ENCODE assay signal across 8 cellular contexts in genomic region chr11:85682330-85683305, GRCh38. TPM values are rescaled to one million over a fixed set of nuclear protein-coding genes. Genes with fewer than 3 reads are reported as not detected.
DNase-seq lines count a peak whose midpoint lies in the region; ATAC-seq and TF ChIP-seq lines count a peak whose summit lies in the region.

No MANE protein-coding gene starts in this region.

- H3K9me3 ChIP-seq in right lobe of liver: no peaks in the 10 kb centered on the region

- peak overlapping the region; percentile 39 to 61 (median 50) for H3K4me3 ChIP-seq in right lobe of liver

- no peaks in the 10 kb centered on the region for H3K4me1 ChIP-seq in right lobe of liver

- DNase-seq in NCI-H2029 (lab: John Stamatoyannopoulos, UW) (peak; percentile 21), NCI-H2029 treated with DMSO at 0.1 percent for 48 hours (lab: John Stamatoyannopoulos, UW) (no peak), T-helper 22 cell (ENCODE audit: low read depth) (peak; percentile 15), astrocyte of the hippocampus (ENCODE audit: low read depth, low spot score) (peak; percentile 65), right lobe of liver (peak; percentile 67 to 71 (median 70)), 8988T (no peak)
- peak; percentile 32 to 49 (median 38) for DNase-seq in stimulated activated CD4-positive, alpha-beta T cell treated with anti-CD3 and anti-CD28 coated beads, TNF-alpha, amount 100 ng/mL, for 4 hours (ENCODE audit: low read depth in 3 of 3)

- TF ChIP-seq POLR2A in right lobe of liver (IDR thresholded peaks at IDR 0.05): no peak

- TF ChIP-seq CTCF in right lobe of liver (IDR thresholded peaks at IDR 0.05): no peak

- 39% methylated on average over 40 of the region's 43 CpGs for WGBS in right lobe of liver (ENCODE audit: insufficient coverage, low coverage, low lambda C conversion rate, missing lambda C conversion rate)

- no peaks in the 10 kb centered on the region for H3K36me3 ChIP-seq in right lobe of liver

- H3K27me3 ChIP-seq in right lobe of liver: no peaks in the 10 kb centered on the region

- ATAC-seq in HG03280 (IDR thresholded peaks at IDR 0.05; ENCODE audit: unreplicated experiment) (peak; percentile 90), right lobe of liver (peak; percentile 80 to 90 (median 82))

- intact Hi-C loops in right lobe of liver (cut with DNase I): no loop called here

- H3K27ac ChIP-seq in right lobe of liver: peak overlapping the region in 1 of 3 donors; percentile 4

RNA-seq across cellular contexts. Expression of gene CCDC89, which starts 3.4 kb away (rescaled TPM):
- under 1 TPM in 1 of 6 experiments, not detected in 5; 0.20 TPM for total RNA-seq in right lobe of liver

RNA-seq across cellular contexts. Expression of gene CREBZF, which starts 17.7 kb away (rescaled TPM):
- 10 to 100 TPM; 14.1 to 23.0 (median 18.0) TPM for total RNA-seq in right lobe of liver

RNA-seq across cellular contexts. Expression of gene TMEM126A, which starts 34.9 kb away (rescaled TPM):
- 10 to 100 TPM; 13.4 to 22.9 (median 17.7) TPM for total RNA-seq in right lobe of liver

RNA-seq across cellular contexts. Expression of gene TMEM126B, which starts 54.2 kb away (rescaled TPM):
- total RNA-seq in right lobe of liver: 10 to 100 TPM; 14.3 to 28.5 (median 22.3) TPM

RNA-seq across cellular contexts. Expression of gene DLG2, which starts 55.5 kb away (rescaled TPM):
- 1 to 10 TPM; 1.2 to 6.4 (median 2.5) TPM for total RNA-seq in right lobe of liver

Comparison
In these comparisons a context has a peak if more than half of its experiments do, and no peak if none do; other contexts are left out.
1. DNase-seq: peak in NCI-H2029 (single experiment), T-helper 22 cell (single experiment), astrocyte of the hippocampus (single experiment), right lobe of liver (3 of 3) and stimulated activated CD4-positive, alpha-beta T cell treated with anti-CD3 and anti-CD28 coated beads, TNF-alpha, amount 100 ng/mL, for 4 hours (3 of 3); none in NCI-H2029 treated with DMSO at 0.1 percent for 48 hours (single experiment) and 8988T (single experiment).